Comparison of ENCODE assay signal across 2 cellular contexts in genomic region chr9:40929488-40929845, GRCh38.
DNase-seq lines count a peak whose midpoint lies in the region; ATAC-seq, FAIRE-seq and TF ChIP-seq lines count a peak whose summit lies in the region.
"Not testable (repeated sequence)": the region's sequence is repeated elsewhere in the genome, so short reads cannot be mapped to it uniquely, and the experiment has no call there.

No MANE protein-coding gene starts in this region.

- in situ Hi-C loops in HepG2 (cut with HindIII; ENCODE audit: extremely low pct_ligation_motif_present, low pct_unique_long_range_greater_than_20kb): not testable (repeated sequence)

- H3K4me1 ChIP-seq in HepG2 (ENCODE audit: insufficient read depth, low read length): not testable (repeated sequence)

- TF ChIP-seq RAD21 in HepG2 (CRISPR knock-in tag; IDR thresholded peaks at IDR 0.05): not testable (repeated sequence)

- not testable (repeated sequence) for BruUV-seq in HepG2 (replicated peaks; lab: Mats Ljungman, UMichigan)

- H3K79me2 ChIP-seq in HepG2 (ENCODE audit: insufficient read depth, low read length): not testable (repeated sequence)

- intact Hi-C loops in HepG2 (cut with micrococcal nuclease; ENCODE audit: unreplicated experiment): not testable (repeated sequence)

- not testable (repeated sequence) for H3K27ac ChIP-seq in HepG2 (ENCODE audit: extremely low read length, insufficient read depth, low read length)

- not testable (repeated sequence) for H3K4me2 ChIP-seq in HepG2 (ENCODE audit: low read depth, low read length)

- H3K4me3 ChIP-seq in HepG2 (replicated peaks in 1 of 3; ENCODE audit: insufficient read depth in 1 of 3, low read depth in 2 of 3, low read length in 3 of 3): not testable (repeated sequence)

- POLR2A ChIA-PET in HepG2 (lab: Yijun Ruan, JAX): not testable (repeated sequence)

- DNase-seq in dedifferentiated amniotic fluid mesenchymal stem cell (ENCODE audit: extremely low spot score): peak; percentile 11
- DNase-seq in HepG2 (ENCODE audit: low spot score): not testable (repeated sequence)

- not testable (repeated sequence) for H3K36me3 ChIP-seq in HepG2 (replicated peaks in 1 of 2; ENCODE audit: control insufficient read depth in 1 of 2, insufficient read depth in 2 of 2, low read length in 2 of 2)

- not testable (repeated sequence) for H2AFZ ChIP-seq in HepG2 (ENCODE audit: low read length)

- 13% methylated on average over 4 of the region's 6 CpGs for WGBS in HepG2 (ENCODE audit: low lambda C conversion rate)

- not testable (repeated sequence) for TF ChIP-seq EP300 in HepG2 (IDR thresholded peaks at IDR 0.05; ENCODE audit: low read depth in 2 of 2, low read length in 2 of 2); HepG2 (CRISPR knock-in tag; IDR thresholded peaks at IDR 0.05; ENCODE audit: borderline replicate concordance)

- ATAC-seq in HepG2: not testable (repeated sequence)

- TF ChIP-seq POLR2A in HepG2 (IDR thresholded peaks at IDR 0.05; ENCODE audit: insufficient read depth in 1 of 2, low read depth in 2 of 2, low read length in 2 of 2): not testable (repeated sequence)

- not testable (repeated sequence) for H3K9me3 ChIP-seq in HepG2 (ENCODE audit: low read length)

- not testable (repeated sequence) for H4K20me1 ChIP-seq in HepG2 (ENCODE audit: insufficient read depth, low read length)

- H3K27me3 ChIP-seq in HepG2 (ENCODE audit: control insufficient read depth in 1 of 2, insufficient read depth in 2 of 2, low read length in 2 of 2): not testable (repeated sequence)

- not testable (repeated sequence) for H3K9ac ChIP-seq in HepG2 (ENCODE audit: insufficient read depth, low read depth, low read length)

- TF ChIP-seq CTCF in HepG2 (CRISPR knock-in tag; IDR thresholded peaks at IDR 0.05): not testable (repeated sequence)

- CTCF ChIA-PET in HepG2 (lab: Yijun Ruan, JAX; ENCODE audit: low intra/inter-chr PET ratio, low total read pairs): not testable (repeated sequence)

- FAIRE-seq in HepG2 (lab: Jason Lieb, UNC): not testable (repeated sequence)

TF ChIP-seq in HepG2, 621 proteins besides CTCF, POLR2A, EP300 and RAD21:
- peak; percentile 94 for TF ChIP-seq ZBTB26 (CRISPR knock-in tag; IDR thresholded peaks at IDR 0.05; ENCODE audit: borderline replicate concordance)
